In the genomic region with DNA sequence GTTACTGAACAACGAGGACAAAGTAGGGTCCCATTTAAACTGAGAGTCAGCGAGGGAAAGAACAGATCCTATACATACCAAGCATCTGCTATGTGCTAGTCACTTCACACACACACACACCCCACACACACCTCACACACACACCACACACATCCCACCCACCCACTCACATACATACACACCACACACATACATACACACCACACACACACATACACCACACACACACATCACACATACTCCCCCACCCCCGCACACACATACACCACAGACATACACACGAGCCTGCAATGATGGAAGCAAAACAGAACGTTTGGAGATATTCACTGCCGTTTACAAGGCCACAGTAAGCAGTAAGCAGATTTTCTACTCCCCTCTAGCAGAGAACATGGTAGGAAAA, we compare ENCODE assay signal across 11 cellular contexts. TPM values are rescaled to one million over a fixed set of nuclear protein-coding genes. Genes with fewer than 3 reads are reported as not detected.
DNase-seq lines count a peak whose midpoint lies in the region; ATAC-seq and TF ChIP-seq lines count a peak whose summit lies in the region.
"Had no signal": no experiment of that assay in that cellular context is flagged by ENCODE, and none has a peak within 500 bp of the region (broad histone marks: within the 10 kb centered on the region; RNA-seq: fewer than 3 reads in every experiment).

No MANE protein-coding gene starts in this region.

- H3K36me3 ChIP-seq in Caco-2 (ENCODE audit: control insufficient read depth, insufficient read depth, low read length), result no peaks in the 10 kb centered on the region
- no peaks in the 10 kb centered on the region for H3K36me3 ChIP-seq in Panc1 (ENCODE audit: control insufficient read depth, insufficient read depth, low read length)
- H3K36me3 ChIP-seq in endodermal cell (ENCODE audit: control insufficient read depth, insufficient read depth, low read length), result peaks cover 30% of the 10 kb centered on the region
- no peaks in the 10 kb centered on the region for H3K36me3 ChIP-seq in aorta (ENCODE audit: control insufficient read depth in 1 of 2, insufficient read depth in 2 of 2, low read length in 1 of 2)
- H3K36me3 ChIP-seq: SJSA1 had no signal

- DNase-seq in Caco-2 (no peak), Panc1 (ENCODE audit: low read depth, low spot score) (no peak), endodermal cell (no peak), osteocyte (ENCODE audit: extremely low spot score, unreplicated experiment) (no peak), putamen (ENCODE audit: low spot score) (no peak), posterior vena cava (ENCODE audit: low spot score) (no peak), aorta (no peak)
- DNase-seq: activated naive CD4-positive, alpha-beta T cell treated with Interleukin-2 at 50 U/mL for 16 hours; NCI-H1694 had no signal

- no peaks in the 10 kb centered on the region for H3K9me3 ChIP-seq in Caco-2
- H3K9me3 ChIP-seq in Panc1 (ENCODE audit: control insufficient read depth, insufficient read depth, low read depth, low read length), result no peaks in the 10 kb centered on the region; the same call in 1 of the 2 replicates
- H3K9me3 ChIP-seq in endodermal cell (ENCODE audit: control insufficient read depth, low read length), result peaks cover 1% of the 10 kb centered on the region
- H3K9me3 ChIP-seq in aorta (ENCODE audit: control insufficient read depth, low read length), result no peaks in the 10 kb centered on the region
- H3K9me3 ChIP-seq: SJSA1 had no signal

- H3K4me3 Mint-ChIP-seq in Caco-2 (ENCODE audit: unreplicated experiment) (peak overlapping the region; percentile 50), endodermal cell (peak overlapping the region; percentile 62), osteocyte (ENCODE audit: unreplicated experiment) (peak overlapping the region; percentile 72)

- intact Hi-C loops in Caco-2 (cut with micrococcal nuclease; ENCODE audit: unreplicated experiment), result loop anchor here (5.0 kb wide), 1 partner anchor 284 kb away; no protein-coding TSS in a partner anchor
- intact Hi-C loops in Panc1 (cut with micrococcal nuclease; ENCODE audit: unreplicated experiment), result loop anchor here (5.0 to 10.0 kb wide), 2 partner anchors 69 to 284 kb away; no protein-coding TSS in a partner anchor
- intact Hi-C loops in posterior vena cava (cut with DNase I), result no loop called here
- intact Hi-C loops in aorta (cut with DNase I), result loop anchor here in 1 of 2 donors (10.0 kb wide), 1 partner anchor 159 kb away; no protein-coding TSS in a partner anchor

- BruUV-seq in Caco-2 (replicated peaks; lab: Mats Ljungman, UMichigan), result no TSS peak
- BruUV-seq in Panc1 (replicated peaks; lab: Mats Ljungman, UMichigan), result no TSS peak

- no peak for TF ChIP-seq CTCF in Caco-2 (IDR thresholded peaks at IDR 0.05; ENCODE audit: insufficient read depth in 1 of 2, low read depth in 1 of 2, low read length in 1 of 2, severe bottlenecking in 1 of 2, unreplicated experiment in 1 of 2)
- TF ChIP-seq CTCF in Panc1 (IDR thresholded peaks at IDR 0.05), result no peak
- TF ChIP-seq CTCF in endodermal cell (conservative IDR thresholded peaks at IDR 0.05), result no peak
- TF ChIP-seq CTCF in osteocyte (IDR thresholded peaks at IDR 0.05), result no peak

- POLR2A ChIA-PET in Caco-2 (lab: Charles Lee) (no interaction called here), Panc1 (lab: Charles Lee) (interaction anchor here (0.7 kb wide), 1 partner anchor 279 kb away, joined by 3 read pairs; no protein-coding TSS in a partner anchor)

- ATAC-seq in Panc1 (peak; percentile 8), GM18870 (IDR thresholded peaks at IDR 0.05; ENCODE audit: unreplicated experiment) (no peak), aorta (ENCODE audit: low FRiP score) (no peak)

- H3K4me1 ChIP-seq in Caco-2, result peaks cover 20% of the 10 kb centered on the region
- H3K4me1 ChIP-seq in Panc1 (ENCODE audit: control insufficient read depth, insufficient read depth, low read length), result no peaks in the 10 kb centered on the region
- H3K4me1 ChIP-seq in endodermal cell (ENCODE audit: control insufficient read depth, insufficient read depth, low read length), result peaks cover 4% of the 10 kb centered on the region
- no peaks in the 10 kb centered on the region for H3K4me1 ChIP-seq in aorta (ENCODE audit: control insufficient read depth in 1 of 2, insufficient read depth in 2 of 2, low read length in 2 of 2)
- H3K4me1 ChIP-seq: SJSA1 had no signal

- H3K9me3 Mint-ChIP-seq in Caco-2 (ENCODE audit: unreplicated experiment), result peaks cover 19% of the 10 kb centered on the region
- H3K9me3 Mint-ChIP-seq in endodermal cell, result peaks cover 9% of the 10 kb centered on the region
- peaks cover 9% of the 10 kb centered on the region for H3K9me3 Mint-ChIP-seq in osteocyte (ENCODE audit: unreplicated experiment)

- no peaks in the 10 kb centered on the region for H3K27me3 ChIP-seq in Caco-2 (replicated peaks; ENCODE audit: control insufficient read depth, insufficient read depth, low read length)
- no peaks in the 10 kb centered on the region for H3K27me3 ChIP-seq in Panc1 (ENCODE audit: control insufficient read depth, insufficient read depth, low read length)
- H3K27me3 ChIP-seq in endodermal cell (ENCODE audit: control insufficient read depth, insufficient read depth, low read length, poor library complexity, severe bottlenecking), result no peaks in the 10 kb centered on the region
- H3K27me3 ChIP-seq in aorta (ENCODE audit: control insufficient read depth in 1 of 2, insufficient read depth in 2 of 2, low read length in 1 of 2), result no peaks in the 10 kb centered on the region
- H3K27me3 ChIP-seq: SJSA1 had no signal

- H3K36me3 Mint-ChIP-seq in Caco-2 (ENCODE audit: insufficient read depth, unreplicated experiment) (peaks cover 12% of the 10 kb centered on the region), endodermal cell (ENCODE audit: low read depth) (peaks cover 25% of the 10 kb centered on the region), osteocyte (ENCODE audit: unreplicated experiment) (peaks cover 10% of the 10 kb centered on the region)

- 70 to 80% methylated on average over 1 to 6 of the region's 6 CpGs for WGBS in endodermal cell (ENCODE audit: insufficient coverage in 1 of 2, insufficient read length in 1 of 2), 2 experiments
- WGBS in aorta, 2 donors, result 65 to 73% methylated on average over 6 of the region's 6 CpGs

- peaks cover 16% of the 10 kb centered on the region for H3K4me1 Mint-ChIP-seq in Caco-2 (ENCODE audit: low read depth, unreplicated experiment)
- peaks cover 27% of the 10 kb centered on the region for H3K4me1 Mint-ChIP-seq in endodermal cell
- H3K4me1 Mint-ChIP-seq in osteocyte (ENCODE audit: unreplicated experiment), result peaks cover 52% of the 10 kb centered on the region

- H3K27ac ChIP-seq in Panc1 (ENCODE audit: low read length) (no peak overlapping the region), endodermal cell (ENCODE audit: low read depth, low read length) (peak overlapping the region; percentile 26), aorta (ENCODE audit: low read depth in 1 of 2, low read length in 2 of 2) (no peak overlapping the region)
- H3K27ac ChIP-seq: SJSA1 had no signal

- no peak overlapping the region for H3K9ac ChIP-seq in endodermal cell (ENCODE audit: extremely low read depth, low read length, poor library complexity, severe bottlenecking)

- H3K27me3 Mint-ChIP-seq in Caco-2 (ENCODE audit: insufficient read depth, unreplicated experiment) (no peaks in the 10 kb centered on the region), endodermal cell (ENCODE audit: insufficient read depth) (peaks cover 37% of the 10 kb centered on the region), osteocyte (ENCODE audit: unreplicated experiment) (no peaks in the 10 kb centered on the region)

- H3K27ac Mint-ChIP-seq in Caco-2 (ENCODE audit: unreplicated experiment) (no peak overlapping the region), endodermal cell (no peak overlapping the region), osteocyte (ENCODE audit: unreplicated experiment) (peak overlapping the region; percentile 60)

- in situ Hi-C loops in Panc1 (cut with HindIII; ENCODE audit: low pct_unique_long_range_greater_than_20kb, low sequenced_read_pairs), result no loop called here

- CTCF ChIA-PET in Caco-2 (lab: Charles Lee) (interaction anchor here (0.7 kb wide), 1 partner anchor 302 kb away, joined by 4 read pairs; no protein-coding TSS in a partner anchor), Panc1 (lab: Charles Lee) (no interaction called here)

- H3K4me3 ChIP-seq in Caco-2 (ENCODE audit: low read depth, low read length) (no peak overlapping the region; the same call in 1 of the 2 replicates), Panc1 (ENCODE audit: low read depth in 2 of 2, low read length in 2 of 2) (peak overlapping the region; percentile 44 to 58), endodermal cell (ENCODE audit: low read length) (peak overlapping the region; percentile 71), aorta (ENCODE audit: low read length in 2 of 2) (no peak overlapping the region)

RNA-seq across cellular contexts. Expression of a gene that starts 0.6 kb away (rescaled TPM):
- total RNA-seq in Caco-2 (2022) (79.3 and 87.2 TPM in 2 replicates), Panc1 (2021; ENCODE audit: unreplicated experiment) (38.3 TPM), endodermal cell (10 to 100 TPM; 71.9 to 97.5 TPM), osteocyte (47.4 and 51.3 TPM in 2 replicates), posterior vena cava (10 to 100 TPM; 45.4 to 52.6 TPM), aorta (100 to 1,000 TPM; 106 to 108 TPM)
- polyA plus RNA-seq in Panc1 (2012; ENCODE audit: insufficient read length), result 27.7 TPM
- 61.1 TPM for polyA plus RNA-seq in endodermal cell (2013, experiment 1 of 2)
- 56.3 TPM for polyA plus RNA-seq in endodermal cell (2013, experiment 2 of 2)
- 10 to 100 TPM; 11.8 to 21.2 TPM for polyA plus RNA-seq in aorta

Comparison
In these comparisons a context has a peak if more than half of its experiments do, and no peak if none do; other contexts are left out.
1. H3K4me3 ChIP-seq: peak in Panc1 (2 of 2) and endodermal cell (single experiment); none in Caco-2 (single experiment) and aorta (0 of 2).
2. intact Hi-C loops: an anchor here in Caco-2 (5.0 kb wide) and Panc1 (5.0 to 10.0 kb wide); none called in posterior vena cava.
3. Peak in every context shown above with its lines, with median percentiles within 50 percentile points of each other: H3K4me3 Mint-ChIP-seq.